In genomic region chr3:60274098-60274497, GRCh38 we compare ENCODE assay signal across 33 cellular contexts.
DNase-seq lines count a peak whose midpoint lies in the region; ATAC-seq, FAIRE-seq and TF ChIP-seq lines count a peak whose summit lies in the region.
"Had no signal": no experiment of that assay in that cellular context is flagged by ENCODE, and none has a peak within 500 bp of the region (broad histone marks: within the 10 kb centered on the region; RNA-seq: fewer than 3 reads in every experiment).

No MANE protein-coding gene starts in this region.

- in situ Hi-C loops in K562 (cut with MboI) = no loop called here

- H3K9me1 ChIP-seq in K562 (ENCODE audit: control insufficient read depth, insufficient read depth, low read length) = no peaks in the 10 kb centered on the region

- no peak overlapping the region for H2AFZ ChIP-seq in K562 (ENCODE audit: low read depth, low read length)

- peak overlapping the region; percentile 45 for H3K27ac Mint-ChIP-seq in activated T-cell treated with anti-CD3 and anti-CD28 coated beads, Interleukin-2, amount 50 U/mL, for 72 hours
- H3K27ac Mint-ChIP-seq: B cell; CD14-positive monocyte; CD4-positive, alpha-beta memory T cell; CD4-positive, alpha-beta T cell; CD4-positive, CD25-positive, alpha-beta regulatory T cell; CD8-positive, alpha-beta memory T cell; CD8-positive, alpha-beta T cell had no signal

- intact Hi-C loops in K562 (cut with micrococcal nuclease) = loop anchor here (10.0 kb wide), 1 partner anchor 161 kb away; no protein-coding TSS in a partner anchor

- no peak overlapping the region for H3K4me3 ChIP-seq in K562
- H3K4me3 ChIP-seq: A549; BLaER1; BLaER1 treated with 17β-estradiol and CSF1 and Interleukin-3, amounts not matched to agents 10 nM and 100 nM had no signal

- no peak for ATAC-seq in activated T-cell treated with anti-CD3 and anti-CD28 coated beads, Interleukin-2, amount 50 U/mL, for 72 hours (replicated peaks in 1 of 2)
- ATAC-seq in K562 = no peak
- ATAC-seq: A549; CD8-positive, alpha-beta T cell had no signal

- no peak for TF ChIP-seq POLR2A in K562 (conservative IDR thresholded peaks at IDR 0.05)

- H3K4me1 Mint-ChIP-seq in activated T-cell treated with anti-CD3 and anti-CD28 coated beads, Interleukin-2, amount 50 U/mL, for 72 hours (ENCODE audit: low read depth) = no peaks in the 10 kb centered on the region
- H3K4me1 Mint-ChIP-seq: B cell; CD14-positive monocyte; CD4-positive, alpha-beta memory T cell; CD4-positive, CD25-positive, alpha-beta regulatory T cell; CD8-positive, alpha-beta memory T cell had no signal

- CTCF ChIA-PET in K562 (lab: Yijun Ruan, JAX; ENCODE audit: low intra/inter-chr PET ratio) = no interaction called here

- peaks cover 9% of the 10 kb centered on the region for H3K9me3 ChIP-seq in K562 (replicated peaks; ENCODE audit: control insufficient read depth, insufficient read depth, low read depth, low read length)
- H3K9me3 ChIP-seq: A549, BE2C, Caco-2 had no signal

- peaks cover 43% of the 10 kb centered on the region for H3K79me2 ChIP-seq in K562 (ENCODE audit: control insufficient read depth, insufficient read depth, low read length)

- TF ChIP-seq CTCF in K562 (IDR thresholded peaks at IDR 0.05 in 2 of 3, conservative IDR thresholded peaks at IDR 0.05 in 1 of 3; ENCODE audit: insufficient read depth in 2 of 3, low read depth in 1 of 3, low read length in 3 of 3) = no peak

- no peaks in the 10 kb centered on the region for H3K27me3 ChIP-seq in K562 (ENCODE audit: control insufficient read depth in 2 of 2, insufficient read depth in 2 of 2, low read length in 2 of 2)
- H3K27me3 ChIP-seq: BE2C; BLaER1; BLaER1 treated with 17β-estradiol and CSF1 and Interleukin-3, amounts not matched to agents 10 nM and 100 nM had no signal

- no peak for TF ChIP-seq RAD21 in K562 (CRISPR knock-in tag; conservative IDR thresholded peaks at IDR 0.05 in 1 of 2, IDR thresholded peaks at IDR 0.05 in 1 of 2)

- POLR2A ChIA-PET in K562 (lab: Yijun Ruan, JAX) = no interaction called here

- BruUV-seq in K562 (replicated peaks; lab: Mats Ljungman, UMichigan) = no TSS peak

- H3K27me3 Mint-ChIP-seq in activated T-cell treated with anti-CD3 and anti-CD28 coated beads, Interleukin-2, amount 50 U/mL, for 72 hours (ENCODE audit: low read depth) = no peaks in the 10 kb centered on the region
- H3K27me3 Mint-ChIP-seq: CD4-positive, alpha-beta memory T cell; CD4-positive, alpha-beta T cell had no signal

- no peak for TF ChIP-seq EP300 in K562 (IDR thresholded peaks at IDR 0.05; ENCODE audit: low read length)

- H3K36me3 ChIP-seq in K562 (ENCODE audit: control insufficient read depth, insufficient read depth, low read length) = peaks cover 7% of the 10 kb centered on the region; the same call in 1 of the 3 replicates
- H3K36me3 ChIP-seq: BE2C; BLaER1; BLaER1 treated with 17β-estradiol and CSF1 and Interleukin-3, amounts not matched to agents 10 nM and 100 nM had no signal

- no peak overlapping the region for H3K9ac ChIP-seq in K562 (ENCODE audit: insufficient read depth in 1 of 2, low read depth in 2 of 2, low read length in 2 of 2)
- H3K9ac ChIP-seq: BLaER1; BLaER1 treated with 17β-estradiol and CSF1 and Interleukin-3, amounts not matched to agents 10 nM and 100 nM had no signal

- peaks cover 0 to 28% of the 10 kb centered on the region in 2 experiments; a peak in 3 of 5 replicates for H3K4me1 ChIP-seq in K562 (replicated peaks in 1 of 2; ENCODE audit: control insufficient read depth in 2 of 2, insufficient read depth in 2 of 2, low read length in 2 of 2)
- H3K4me1 ChIP-seq: A549; BE2C; BLaER1; BLaER1 treated with 17β-estradiol and CSF1 and Interleukin-3, amounts not matched to agents 10 nM and 100 nM had no signal

- H3K4me2 ChIP-seq in K562 (ENCODE audit: insufficient read depth, low read length) = no peak overlapping the region
- H3K4me2 ChIP-seq: A549; BLaER1; BLaER1 treated with 17β-estradiol and CSF1 and Interleukin-3, amounts not matched to agents 10 nM and 100 nM had no signal

- no peaks in the 10 kb centered on the region for H4K20me1 ChIP-seq in K562 (replicated peaks; ENCODE audit: control insufficient read depth, insufficient read depth, low read length)
- H4K20me1 ChIP-seq: BLaER1; BLaER1 treated with 17β-estradiol and CSF1 and Interleukin-3, amounts not matched to agents 10 nM and 100 nM had no signal

- peaks cover 0 to 5% of the 10 kb centered on the region in 2 donors for H3K36me3 Mint-ChIP-seq in activated T-cell treated with anti-CD3 and anti-CD28 coated beads, Interleukin-2, amount 50 U/mL, for 72 hours (ENCODE audit: insufficient read depth in 2 of 2)
- H3K36me3 Mint-ChIP-seq: CD14-positive monocyte; CD4-positive, alpha-beta memory T cell; CD4-positive, CD25-positive, alpha-beta regulatory T cell; CD8-positive, alpha-beta T cell had no signal

- no peak for FAIRE-seq in K562 (lab: Jason Lieb, UNC)
- FAIRE-seq: A204.1, A549, D721Med had no signal

- no peak for DNase-seq in activated T-cell treated with anti-CD3 and anti-CD28 coated beads, Interleukin-2, amount 50 U/mL, for 72 hours
- DNase-seq in activated T-cell treated with anti-CD3 and anti-CD28 coated beads for 4 hours (no peak), K562 (ENCODE audit: extremely low read depth in 1 of 4, low spot score in 3 of 4) (no peak), NCI-H146 treated with DMSO at 0.1 percent for 48 hours (lab: John Stamatoyannopoulos, UW; ENCODE audit: unreplicated experiment) (no peak)
- DNase-seq: 8988T; ACHN; AML-193; BE2C; C1 segment of cervical spinal cord; Caco-2; Calu3; CD4-positive, alpha-beta memory T cell; CD4-positive, alpha-beta T cell; CD4-positive, CD25-positive, alpha-beta regulatory T cell; CD8-positive, alpha-beta memory T cell; CD8-positive, alpha-beta T cell; COR-L47; DMS 273 treated with DMSO at 0.1 percent for 48 hours; DMS153; DMS53; DMS79; DMS79 treated with DMSO at 0.1 percent for 48 hours; DND-41; EL had no signal

- H3K4me3 Mint-ChIP-seq in activated T-cell treated with anti-CD3 and anti-CD28 coated beads, Interleukin-2, amount 50 U/mL, for 72 hours = no peak overlapping the region
- H3K4me3 Mint-ChIP-seq: B cell; CD14-positive monocyte; CD4-positive, alpha-beta memory T cell; CD4-positive, alpha-beta T cell; CD4-positive, CD25-positive, alpha-beta regulatory T cell; CD8-positive, alpha-beta memory T cell; CD8-positive, alpha-beta T cell had no signal

- peaks cover 5 to 9% of the 10 kb centered on the region in 2 donors for H3K9me3 Mint-ChIP-seq in activated T-cell treated with anti-CD3 and anti-CD28 coated beads, Interleukin-2, amount 50 U/mL, for 72 hours
- H3K9me3 Mint-ChIP-seq: CD8-positive, alpha-beta T cell had no signal

- WGBS in K562 (ENCODE audit: insufficient coverage, low coverage, missing lambda C conversion rate) = 40% methylated on average over 2 of the region's 2 CpGs

- no peak overlapping the region for H3K27ac ChIP-seq in K562 (ENCODE audit: extremely low read depth, low read depth, low read length)
- H3K27ac ChIP-seq: 22Rv1; A549; BLaER1; BLaER1 treated with 17β-estradiol and CSF1 and Interleukin-3, amounts not matched to agents 10 nM and 100 nM; C4-2B had no signal

TF ChIP-seq in K562, 482 proteins besides CTCF, POLR2A, EP300 and RAD21 (continues in another document):
- TF ChIP-seq E2F4 (CRISPR knock-in tag; IDR thresholded peaks at IDR 0.05; ENCODE audit: low read depth) (no peak), ZNF224 (CRISPR knock-in tag; IDR thresholded peaks at IDR 0.05) (no peak), ZBTB12 (CRISPR knock-in tag; IDR thresholded peaks at IDR 0.05) (no peak), TRIM24 (IDR thresholded peaks at IDR 0.05) (peak; percentile 52 to 68; a peak in 2 of 4 replicates), POLR2G (IDR thresholded peaks at IDR 0.05; ENCODE audit: low read depth, low read length) (no peak), HBP1 (CRISPR knock-in tag; IDR thresholded peaks at IDR 0.05) (no peak), ZKSCAN3 (CRISPR knock-in tag; IDR thresholded peaks at IDR 0.05) (no peak), DACH1 (IDR thresholded peaks at IDR 0.05; ENCODE audit: partially characterized antibody) (no peak)
